In the genomic region with DNA sequence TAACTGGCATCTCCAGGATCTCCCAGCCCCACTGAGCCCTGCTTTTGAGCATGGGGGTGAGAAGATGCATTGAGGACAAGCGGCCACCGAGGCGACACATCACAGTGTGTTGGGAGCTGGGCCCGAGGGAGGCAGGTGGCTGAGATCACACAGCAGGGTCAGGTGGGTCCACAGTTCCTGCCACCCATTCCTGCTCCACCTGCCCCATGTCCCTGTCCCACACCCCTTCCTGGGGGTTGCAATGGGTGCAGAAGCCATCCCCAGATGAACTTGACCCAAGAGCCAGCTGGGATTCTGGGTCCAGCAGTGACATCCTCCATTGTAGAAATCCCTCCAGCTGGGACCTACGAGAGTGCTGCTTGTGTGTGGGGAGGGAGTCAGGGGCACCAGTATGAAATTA, we compare ENCODE assay signal across 15 cellular contexts. TPM values are rescaled to one million over a fixed set of nuclear protein-coding genes. Genes with fewer than 3 reads are reported as not detected.
DNase-seq lines count a peak whose midpoint lies in the region; ATAC-seq, FAIRE-seq and TF ChIP-seq lines count a peak whose summit lies in the region.
"Had no signal": no experiment of that assay in that cellular context is flagged by ENCODE, and none has a peak within 500 bp of the region (broad histone marks: within the 10 kb centered on the region; RNA-seq: fewer than 3 reads in every experiment).

No MANE protein-coding gene starts in this region.

- H3K79me2 ChIP-seq in GM23248 (ENCODE audit: insufficient read depth) = no peaks in the 10 kb centered on the region

- ATAC-seq in left lung = no peak
- no peak for ATAC-seq in GM21390 (IDR thresholded peaks at IDR 0.05; ENCODE audit: unreplicated experiment)

- no peak for FAIRE-seq in RCC 7860 (lab: Jason Lieb, UNC)
- FAIRE-seq: GM12878, H54 had no signal

- H2AFZ ChIP-seq in GM23248 = no peak overlapping the region

- H3K27me3 ChIP-seq in GM23248 (replicated peaks; ENCODE audit: insufficient read depth) (no peaks in the 10 kb centered on the region), left lung (no peaks in the 10 kb centered on the region), skeletal muscle satellite cell (ENCODE audit: control insufficient read depth, insufficient read depth, low read length) (no peaks in the 10 kb centered on the region)

- in situ Hi-C loops in GM23248 (cut with MboI) = loop anchor here (10.0 kb wide), 1 partner anchor 89 kb away; no protein-coding TSS in a partner anchor

- no peaks in the 10 kb centered on the region for H3K9me2 ChIP-seq in GM23248 (ENCODE audit: insufficient read depth)

- H3K4me1 ChIP-seq in GM23248 (ENCODE audit: insufficient read depth) (peaks cover 17% of the 10 kb centered on the region), left lung (peaks cover 20 to 64% of the 10 kb centered on the region in 2 donors), skeletal muscle satellite cell (ENCODE audit: control insufficient read depth, insufficient read depth, low read length) (peaks cover 35% of the 10 kb centered on the region)

- H3K4me3 ChIP-seq in GM23248 (peak overlapping the region; percentile 64), choroid plexus epithelial cell (ENCODE audit: low read depth, low read length) (peak overlapping the region; percentile 71), left lung (peak overlapping the region; percentile 43 to 55), skeletal muscle satellite cell (ENCODE audit: low read length) (no peak overlapping the region)
- H3K4me3 ChIP-seq: GM12878 had no signal

- H3K9me3 ChIP-seq in GM23248 (ENCODE audit: low read depth) (no peaks in the 10 kb centered on the region), left lung (no peaks in the 10 kb centered on the region), skeletal muscle satellite cell (replicated peaks; ENCODE audit: low read length) (no peaks in the 10 kb centered on the region)

- H3F3A ChIP-seq in GM23248 (ENCODE audit: insufficient read depth) = peaks cover 26% of the 10 kb centered on the region

- TF ChIP-seq CTCF in choroid plexus epithelial cell (conservative IDR thresholded peaks at IDR 0.05; ENCODE audit: low read depth, low read length) (no peak), left lung (IDR thresholded peaks at IDR 0.05) (no peak)

- no peaks in the 10 kb centered on the region for H4K20me1 ChIP-seq in GM23248 (ENCODE audit: insufficient read depth)

- no peak overlapping the region for H3K9ac ChIP-seq in GM23248
- H3K9ac ChIP-seq in skeletal muscle satellite cell (ENCODE audit: low read depth, low read length) = no peak overlapping the region

- 89 to 91% methylated on average over 5 of the region's 5 CpGs for WGBS in GM23248 (ENCODE audit: low coverage in 1 of 2, low lambda C conversion rate in 2 of 2, missing lambda C conversion rate in 2 of 2), 2 experiments

- DNase-seq in GM23248 (no peak), choroid plexus epithelial cell (ENCODE audit: low read depth) (no peak), left lung (no peak), caudate nucleus (lab: John Stamatoyannopoulos, UW) (no peak), RCC 7860 (ENCODE audit: low spot score) (no peak), DMS114 treated with DMSO at 0.1 percent for 48 hours (lab: John Stamatoyannopoulos, UW; ENCODE audit: unreplicated experiment) (no peak)
- DNase-seq: activated naive CD8-positive, alpha-beta T cell treated with anti-CD3 and anti-CD28 coated beads for 36 hours; AML-193; NCI-H2171; stimulated activated CD4-positive, alpha-beta T cell treated with anti-CD3 and anti-CD28 coated beads, Interleukin-15, amount 100 ng/mL, for 24 hours; SW 1271 had no signal

- H3K27ac ChIP-seq in GM23248 (no peak overlapping the region), left lung (peak overlapping the region in 1 of 2 donors; percentile 46), caudate nucleus (ENCODE audit: low read depth, low read length) (no peak overlapping the region)

- H3K36me3 ChIP-seq in GM23248 (ENCODE audit: low read depth) = no peaks in the 10 kb centered on the region; the same call in 1 of the 2 replicates
- H3K36me3 ChIP-seq in left lung = peaks cover 0 to 13% of the 10 kb centered on the region in 2 donors
- H3K36me3 ChIP-seq in skeletal muscle satellite cell (ENCODE audit: insufficient read depth, low read length) = peaks cover 7% of the 10 kb centered on the region

- H3K4me2 ChIP-seq in GM23248 (ENCODE audit: unreplicated experiment) (peak overlapping the region; percentile 69), skeletal muscle satellite cell (ENCODE audit: low read length) (peak overlapping the region; percentile 89)

- intact Hi-C loops in left lung (cut with DNase I) = no loop called here

RNA-seq across cellular contexts. Expression of gene TGM2, which starts 1.0 kb away (rescaled TPM):
- 311 and 339 TPM in 2 replicates for total RNA-seq in GM23248 (2014; rRNA removed; shearing (Covaris generic))
- polyA plus RNA-seq in GM23248 (2016; fragmentation: Nextera tagmentation; extraction: Ambion mirVana) = 254 and 269 TPM in 2 replicates
- total RNA-seq in left lung = 100 to 1,000 TPM; 174 to 391 TPM
- total RNA-seq in skeletal muscle satellite cell (2012; rRNA removed) = 1.8 and 4.2 TPM in 2 replicates
- total RNA-seq: activated naive CD8-positive, alpha-beta T cell treated with anti-CD3 and anti-CD28 coated beads for 36 hours had no signal
